Comparison of ENCODE assay signal across 13 cellular contexts in the genomic region with DNA sequence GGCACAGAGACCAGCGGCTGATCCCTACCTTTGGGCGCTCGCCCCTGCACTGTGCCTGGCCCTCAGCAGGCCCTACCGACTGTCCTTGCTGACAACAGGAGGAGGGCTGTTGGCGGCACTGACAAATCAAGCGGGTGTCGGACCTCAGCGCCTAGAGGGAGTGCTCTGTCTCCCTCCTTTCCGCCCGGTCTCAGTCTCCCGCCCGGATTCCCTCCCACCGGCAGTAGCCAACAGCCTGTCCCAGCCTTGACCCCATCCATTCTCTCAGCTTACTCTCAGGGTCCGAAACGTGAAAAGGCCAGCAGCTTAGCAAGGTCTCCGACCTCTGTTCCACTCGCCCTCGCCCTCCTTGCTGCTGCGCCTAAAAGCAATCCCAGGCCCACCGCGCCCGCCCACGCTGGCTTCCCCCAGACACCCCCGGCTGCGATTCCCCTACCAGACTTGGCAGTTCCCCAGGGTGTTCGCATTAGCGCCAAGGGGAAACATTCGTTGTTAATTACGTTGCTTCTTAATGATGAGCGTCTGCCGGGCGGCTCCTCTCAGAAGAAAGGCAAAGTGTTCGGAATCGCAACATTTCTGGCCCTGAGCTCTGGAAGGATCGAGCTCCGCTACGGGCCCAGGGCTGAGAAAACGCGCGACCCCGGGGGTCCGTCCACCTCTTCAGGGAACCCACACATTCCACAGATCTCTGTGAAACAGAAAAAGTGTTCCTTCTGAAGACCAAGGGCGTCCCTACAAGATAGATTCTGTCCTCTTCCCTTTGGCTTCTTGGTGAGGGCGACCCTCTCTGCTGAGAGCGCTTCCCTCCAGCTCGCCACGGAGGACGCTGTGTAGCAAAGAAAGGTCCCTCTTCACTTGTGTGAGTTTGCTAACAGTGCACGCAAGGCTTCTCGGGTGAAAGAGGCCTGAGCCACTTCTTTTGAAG.
A peak's percentile ranks its signal among the peaks of the same experiment; 100 is the strongest.
DNase-seq lines count a peak whose midpoint lies in the region; ATAC-seq, FAIRE-seq and TF ChIP-seq lines count a peak whose summit lies in the region.
"Had no signal": no experiment of that assay in that cellular context is flagged by ENCODE, and none has a peak within 500 bp of the region (broad histone marks: within the 10 kb centered on the region; RNA-seq: fewer than 3 reads in every experiment).

No MANE protein-coding gene starts in this region.

- 0 out of 2 replicates have a peak overlapping the region, but pooled peaks have one; percentile 17 for H3K9ac ChIP-seq in SK-N-SH

- H3K9me3 ChIP-seq in SK-N-SH (no peaks in the 10 kb centered on the region), mucosa of descending colon (no peaks in the 10 kb centered on the region), upper lobe of right lung (no peaks in the 10 kb centered on the region)
- H3K9me3 ChIP-seq: SJSA1 had no signal

- POLR2A ChIA-PET in SK-N-SH (lab: Yijun Ruan, JAX): no interaction called here

- intact Hi-C loops in Right ventricle myocardium superior (cut with DNase I) (no loop called here), mucosa of descending colon (cut with DNase I, micrococcal nuclease) (no loop called here), upper lobe of right lung (cut with DNase I) (no loop called here)

- H3K36me3 ChIP-seq in SK-N-SH (replicated peaks in 1 of 2; ENCODE audit: control insufficient read depth in 1 of 2, insufficient read depth in 2 of 2, low read length in 1 of 2): no peaks in the 10 kb centered on the region
- H3K36me3 ChIP-seq in mucosa of descending colon (ENCODE audit: low read depth): no peaks in the 10 kb centered on the region
- H3K36me3 ChIP-seq in upper lobe of right lung: no peaks in the 10 kb centered on the region
- H3K36me3 ChIP-seq: SJSA1 had no signal

- 90% methylated on average over 41 of the region's 50 CpGs for WGBS in SK-N-SH (ENCODE audit: low lambda C conversion rate)

- H3F3A ChIP-seq in SK-N-SH (replicated peaks; ENCODE audit: insufficient read depth): no peaks in the 10 kb centered on the region

- H3K4me3 ChIP-seq in SK-N-SH (ENCODE audit: low read depth in 2 of 2, low read length in 1 of 2) (no peak overlapping the region), mucosa of descending colon (no peak overlapping the region), upper lobe of right lung (no peak overlapping the region)
- H3K4me3 ChIP-seq: lung, SJSA1 had no signal

- peaks cover 0 to 3% of the 10 kb centered on the region in 2 experiments; a peak in 2 of 4 replicates for H3K4me1 ChIP-seq in SK-N-SH (ENCODE audit: control insufficient read depth in 1 of 2, insufficient read depth in 2 of 2, low read depth in 1 of 2, low read length in 1 of 2)
- H3K4me1 ChIP-seq in mucosa of descending colon (ENCODE audit: low read depth): peaks cover 6% of the 10 kb centered on the region
- H3K4me1 ChIP-seq in upper lobe of right lung: no peaks in the 10 kb centered on the region

- no peaks in the 10 kb centered on the region for H3K9me2 ChIP-seq in SK-N-SH

- no peak overlapping the region for H3K4me2 ChIP-seq in SK-N-SH

- CTCF ChIA-PET in SK-N-SH (lab: Yijun Ruan, JAX): interaction anchor here (0.7 to 1.3 kb wide), 2 partner anchors 44 to 397 kb away, joined by 3 to 4 read pairs; no protein-coding TSS in a partner anchor

- H4K20me1 ChIP-seq in SK-N-SH (ENCODE audit: insufficient read depth): no peaks in the 10 kb centered on the region

- ATAC-seq in SK-N-SH treated with all-trans-retinoic acid at 6 μM for 48 hours (no peak), Right ventricle myocardium superior (ENCODE audit: poor library complexity) (peak; percentile 83), mucosa of descending colon (peak; percentile 9), upper lobe of right lung (peak; percentile 40), GM18511 (IDR thresholded peaks at IDR 0.05; ENCODE audit: unreplicated experiment) (no peak), GM18909 (IDR thresholded peaks at IDR 0.05; ENCODE audit: poor library complexity, unreplicated experiment) (no peak)

- H3K79me2 ChIP-seq in SK-N-SH (ENCODE audit: insufficient read depth): no peaks in the 10 kb centered on the region

- TF ChIP-seq EP300 in SK-N-SH (IDR thresholded peaks at IDR 0.05; ENCODE audit: borderline replicate concordance in 1 of 2, low read depth in 1 of 2, low read length in 1 of 2): no peak

- DNase-seq in SK-N-SH: no peak
- DNase-seq in Right ventricle myocardium superior: peak; percentile 57
- no peak for DNase-seq in mucosa of descending colon
- no peak for DNase-seq in upper lobe of right lung
- DNase-seq in urothelium cell line (ENCODE audit: low spot score): no peak
- DNase-seq: DND-41, NCI-H446 treated with DMSO at 0.1 percent for 48 hours had no signal

- no peak overlapping the region for H3K27ac ChIP-seq in SK-N-SH (ENCODE audit: low read depth in 2 of 2, low read length in 1 of 2)
- peak overlapping the region; percentile 72 for H3K27ac ChIP-seq in upper lobe of right lung
- H3K27ac ChIP-seq: 22Rv1 had no signal

- no peak overlapping the region for H2AFZ ChIP-seq in SK-N-SH (ENCODE audit: low read depth)

- no peak for TF ChIP-seq RAD21 in SK-N-SH (IDR thresholded peaks at IDR 0.05; ENCODE audit: low read length)

- no peak for TF ChIP-seq CTCF in SK-N-SH (IDR thresholded peaks at IDR 0.05)
- TF ChIP-seq CTCF in mucosa of descending colon (IDR thresholded peaks at IDR 0.05): no peak
- TF ChIP-seq CTCF in upper lobe of right lung (IDR thresholded peaks at IDR 0.05): no peak

- H3K27me3 ChIP-seq in SK-N-SH (ENCODE audit: insufficient read depth) (no peaks in the 10 kb centered on the region), upper lobe of right lung (no peaks in the 10 kb centered on the region)
- H3K27me3 ChIP-seq: SJSA1 had no signal

- FAIRE-seq in urothelium cell line (lab: Jason Lieb, UNC): no peak

TF ChIP-seq in SK-N-SH, 30 proteins besides CTCF, POLR2A, EP300 and RAD21 (continues in another document):
- TF ChIP-seq TEAD4 (IDR thresholded peaks at IDR 0.05; ENCODE audit: borderline replicate concordance, insufficient read depth) (no peak), FOXM1 (IDR thresholded peaks at IDR 0.05; ENCODE audit: low read depth) (no peak), MAX (IDR thresholded peaks at IDR 0.05; ENCODE audit: low read depth) (no peak), FOSL2 (IDR thresholded peaks at IDR 0.05; ENCODE audit: borderline replicate concordance, low read depth) (no peak), EZH2phosphoT487 (IDR thresholded peaks at IDR 0.05; ENCODE audit: borderline replicate concordance, low read depth) (no peak), GATA2 (CRISPR knock-in tag; IDR thresholded peaks at IDR 0.05) (no peak)
- TF ChIP-seq, protein P1, sequence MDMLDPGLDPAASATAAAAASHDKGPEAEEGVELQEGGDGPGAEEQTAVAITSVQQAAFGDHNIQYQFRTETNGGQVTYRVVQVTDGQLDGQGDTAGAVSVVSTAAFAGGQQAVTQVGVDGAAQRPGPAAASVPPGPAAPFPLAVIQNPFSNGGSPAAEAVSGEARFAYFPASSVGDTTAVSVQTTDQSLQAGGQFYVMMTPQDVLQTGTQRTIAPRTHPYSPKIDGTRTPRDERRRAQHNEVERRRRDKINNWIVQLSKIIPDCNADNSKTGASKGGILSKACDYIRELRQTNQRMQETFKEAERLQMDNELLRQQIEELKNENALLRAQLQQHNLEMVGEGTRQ (IDR thresholded peaks at IDR 0.05; ENCODE audit: borderline replicate concordance, low read depth, low read length): no peak

TF ChIP-seq in SK-N-SH treated with all-trans-retinoic acid at 6 μM for 48 hours, 23 proteins besides CTCF, POLR2A, EP300 and RAD21 (continues in another document):
- TF ChIP-seq, protein P2, sequence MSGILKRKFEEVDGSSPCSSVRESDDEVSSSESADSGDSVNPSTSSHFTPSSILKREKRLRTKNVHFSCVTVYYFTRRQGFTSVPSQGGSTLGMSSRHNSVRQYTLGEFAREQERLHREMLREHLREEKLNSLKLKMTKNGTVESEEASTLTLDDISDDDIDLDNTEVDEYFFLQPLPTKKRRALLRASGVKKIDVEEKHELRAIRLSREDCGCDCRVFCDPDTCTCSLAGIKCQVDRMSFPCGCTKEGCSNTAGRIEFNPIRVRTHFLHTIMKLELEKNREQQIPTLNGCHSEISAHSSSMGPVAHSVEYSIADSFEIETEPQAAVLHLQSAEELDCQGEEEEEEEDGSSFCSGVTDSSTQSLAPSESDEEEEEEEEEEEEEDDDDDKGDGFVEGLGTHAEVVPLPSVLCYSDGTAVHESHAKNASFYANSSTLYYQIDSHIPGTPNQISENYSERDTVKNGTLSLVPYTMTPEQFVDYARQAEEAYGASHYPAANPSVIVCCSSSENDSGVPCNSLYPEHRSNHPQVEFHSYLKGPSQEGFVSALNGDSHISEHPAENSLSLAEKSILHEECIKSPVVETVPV (CRISPR knock-in tag; IDR thresholded peaks at IDR 0.05): no peak
- TF ChIP-seq TSHZ2 (CRISPR knock-in tag; IDR thresholded peaks at IDR 0.05) (no peak), OSR1 (CRISPR knock-in tag; IDR thresholded peaks at IDR 0.05) (no peak), ZC3H10 (CRISPR knock-in tag; IDR thresholded peaks at IDR 0.05) (no peak)

Comparison
In these comparisons a context has a peak if more than half of its experiments do, and no peak if none do; other contexts are left out.
1. ATAC-seq: peak in Right ventricle myocardium superior (single experiment), mucosa of descending colon (single experiment) and upper lobe of right lung (single experiment); none in SK-N-SH treated with all-trans-retinoic acid at 6 μM for 48 hours (single experiment), GM18511 (single experiment) and GM18909 (single experiment).